ENCODE assay signal across 18 cellular contexts in the genomic region with DNA sequence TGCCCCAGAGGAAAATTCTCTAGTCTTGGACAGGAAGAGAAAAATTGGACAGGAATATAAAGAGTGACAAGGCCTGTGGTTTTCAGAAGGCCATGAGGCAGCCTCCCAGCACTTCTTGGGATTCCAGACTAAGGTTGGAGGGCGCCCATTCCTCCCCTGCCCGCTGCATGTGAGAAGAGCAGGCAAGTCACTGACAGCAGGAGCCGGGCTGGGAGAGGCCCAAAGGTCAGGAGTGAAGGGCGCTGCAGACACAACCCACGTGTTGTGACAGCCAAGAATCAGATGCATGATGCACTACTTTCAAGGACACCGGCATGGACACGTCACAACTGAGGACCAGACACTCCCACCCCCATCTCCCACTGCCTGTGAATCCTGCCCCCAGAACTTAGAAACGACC.
A peak's percentile ranks its signal among the peaks of the same experiment; 100 is the strongest.
DNase-seq lines count a peak whose midpoint lies in the region; ATAC-seq and TF ChIP-seq lines count a peak whose summit lies in the region.
"Had no signal": no experiment of that assay in that cellular context is flagged by ENCODE, and none has a peak within 500 bp of the region (broad histone marks: within the 10 kb centered on the region; RNA-seq: fewer than 3 reads in every experiment).

No MANE protein-coding gene starts in this region.

- H4K8ac ChIP-seq in IMR-90 (ENCODE audit: low read depth in 2 of 2, low read length in 2 of 2): no peak overlapping the region

- POLR2A ChIA-PET in IMR-90 (lab: Charles Lee; ENCODE audit: unreplicated experiment): no interaction called here

- H2BK15ac ChIP-seq in IMR-90 (ENCODE audit: low read depth, low read length): no peak overlapping the region

- H2BK20ac ChIP-seq in IMR-90 (ENCODE audit: low read depth, low read length): no peak overlapping the region

- in situ Hi-C loops in IMR-90 (cut with MboI; ENCODE audit: low sequenced_read_pairs): no loop called here

- no peak overlapping the region for H2AK5ac ChIP-seq in IMR-90 (ENCODE audit: low read depth, low read length)

- H3K4me1 ChIP-seq in right atrium auricular region (peaks cover 0 to 11% of the 10 kb centered on the region in 2 donors), IMR-90 (ENCODE audit: control insufficient read depth, insufficient read depth, low read length) (no peaks in the 10 kb centered on the region; the same call in 1 of the 2 replicates)
- H3K4me1 ChIP-seq: A549, Caco-2 had no signal

- no peak overlapping the region for H3K56ac ChIP-seq in IMR-90 (ENCODE audit: extremely low read depth, insufficient read depth, low read length)

- H2BK120ac ChIP-seq in IMR-90 (ENCODE audit: low read depth, low read length): no peak overlapping the region

- H2BK5ac ChIP-seq in IMR-90 (ENCODE audit: low read depth, low read length, poor library complexity, severe bottlenecking): no peak overlapping the region

- dilution Hi-C loops in IMR-90 (cut with HindIII; ENCODE audit: low sequenced_read_pairs, unreplicated experiment): no loop called here

- no peaks in the 10 kb centered on the region for H3K79me1 ChIP-seq in IMR-90 (ENCODE audit: low read depth in 1 of 2, low read length in 2 of 2)

- H3K9me3 ChIP-seq in right atrium auricular region (no peaks in the 10 kb centered on the region), IMR-90 (ENCODE audit: control insufficient read depth, insufficient read depth, low read length) (no peaks in the 10 kb centered on the region)
- H3K9me3 ChIP-seq: A549, Caco-2, HAP-1 had no signal

- no peak overlapping the region for H4K91ac ChIP-seq in IMR-90 (ENCODE audit: insufficient read depth, low read depth, low read length)

- CTCF ChIA-PET in IMR-90 (lab: Yijun Ruan, JAX): no interaction called here

- H4K20me1 ChIP-seq in IMR-90 (ENCODE audit: insufficient read depth, low read length): no peaks in the 10 kb centered on the region

- no peak for DNase-seq in Right ventricle myocardium inferior (ENCODE audit: missing footprints)
- DNase-seq in right atrium auricular region (ENCODE audit: low spot score): no peak
- no peak for DNase-seq in IMR-90
- DNase-seq in left ventricle myocardium superior: no peak
- DNase-seq in nephron progenitor cell: no peak
- DNase-seq in DMS 273 (lab: John Stamatoyannopoulos, UW; ENCODE audit: unreplicated experiment): no peak
- DNase-seq: AML-193; Caco-2; CD4-positive, alpha-beta T cell; DMS153; DMS79; GM23248 had no signal

- H3K4me3 Mint-ChIP-seq in nephron progenitor cell: no peak overlapping the region
- H3K4me3 Mint-ChIP-seq: CD4-positive, alpha-beta T cell had no signal

- H3K36me3 ChIP-seq in right atrium auricular region: no peaks in the 10 kb centered on the region
- H3K36me3 ChIP-seq in IMR-90 (ENCODE audit: control insufficient read depth, insufficient read depth, low read length): no peaks in the 10 kb centered on the region
- H3K36me3 ChIP-seq: HAP-1 had no signal

- peak overlapping the region; percentile 73 for H3K27ac Mint-ChIP-seq in nephron progenitor cell
- H3K27ac Mint-ChIP-seq: CD4-positive, alpha-beta T cell had no signal

- no peak overlapping the region for H3K14ac ChIP-seq in IMR-90 (replicated peaks; ENCODE audit: low read depth, low read length)

- no peak overlapping the region for H3K18ac ChIP-seq in IMR-90 (ENCODE audit: low read depth, low read length)

- H2AK9ac ChIP-seq in IMR-90 (replicated peaks; ENCODE audit: low read depth, low read length, poor library complexity): no peak overlapping the region

- no TSS peak for BruUV-seq in IMR-90 (replicated peaks; lab: Mats Ljungman, UMichigan)

- no peak overlapping the region for H3K4me2 ChIP-seq in IMR-90 (ENCODE audit: low read depth, low read length)
- H3K4me2 ChIP-seq: A549 had no signal

- peaks cover 14% of the 10 kb centered on the region for H3K9me3 Mint-ChIP-seq in nephron progenitor cell
- H3K9me3 Mint-ChIP-seq: CD4-positive, alpha-beta T cell had no signal

- TF ChIP-seq POLR2A in IMR-90 (IDR thresholded peaks at IDR 0.05; ENCODE audit: low read depth, low read length): no peak

- H3K9ac ChIP-seq in IMR-90 (ENCODE audit: low read depth, low read length): no peak overlapping the region
- H3K9ac ChIP-seq: GM23248 had no signal

- H3K23ac ChIP-seq in IMR-90 (ENCODE audit: low read depth, low read length): no peak overlapping the region

- H3K27ac ChIP-seq in right atrium auricular region (no peak overlapping the region), IMR-90 (ENCODE audit: insufficient read depth, low read length) (no peak overlapping the region)
- H3K27ac ChIP-seq: 22Rv1, A549, C4-2B, GM23248 had no signal

- H3K4me3 ChIP-seq in right atrium auricular region (no peak overlapping the region), IMR-90 (ENCODE audit: insufficient read depth, low read depth, low read length) (no peak overlapping the region)
- H3K4me3 ChIP-seq: A549, GM12878, GM23248, HAP-1 had no signal

- H4K5ac ChIP-seq in IMR-90 (ENCODE audit: low read depth, low read length): no peak overlapping the region

- peaks cover 24% of the 10 kb centered on the region for H3K27me3 Mint-ChIP-seq in nephron progenitor cell (ENCODE audit: low read depth, poor library complexity)

- H3K36me3 Mint-ChIP-seq in nephron progenitor cell (ENCODE audit: low read depth): no peaks in the 10 kb centered on the region

- H3K9me1 ChIP-seq in IMR-90 (ENCODE audit: insufficient read depth, low read length): no peaks in the 10 kb centered on the region; the same call in 1 of the 2 replicates

- TF ChIP-seq RAD21 in IMR-90 (IDR thresholded peaks at IDR 0.05; ENCODE audit: low read length): no peak

- H3K4me1 Mint-ChIP-seq in nephron progenitor cell: peaks cover 83% of the 10 kb centered on the region

- no peak for TF ChIP-seq CTCF in right atrium auricular region (IDR thresholded peaks at IDR 0.05)
- TF ChIP-seq CTCF in IMR-90 (conservative IDR thresholded peaks at IDR 0.05; ENCODE audit: low read depth, low read length): no peak
- no peak for TF ChIP-seq CTCF in nephron progenitor cell (IDR thresholded peaks at IDR 0.05)

- ATAC-seq in Right ventricle myocardium inferior: peak; percentile 52
- no peak for ATAC-seq in IMR-90 (ENCODE audit: low read depth)
- peak; percentile 60 for ATAC-seq in left ventricle myocardium superior
- no peak for ATAC-seq in GM18520 (IDR thresholded peaks at IDR 0.05; ENCODE audit: unreplicated experiment)
- ATAC-seq: A549, GM12878 had no signal

- H3K27me3 ChIP-seq in right atrium auricular region (no peaks in the 10 kb centered on the region), IMR-90 (ENCODE audit: control insufficient read depth, insufficient read depth, low read length) (peaks cover 9% of the 10 kb centered on the region)

- no peak overlapping the region for H3K4ac ChIP-seq in IMR-90 (ENCODE audit: low read depth, low read length)

- peak overlapping the region; percentile 14 for H2AFZ ChIP-seq in IMR-90 (replicated peaks; ENCODE audit: low read length, poor library complexity)
- H2AFZ ChIP-seq: GM23248 had no signal

- 20% methylated on average over 1 of the region's 8 CpGs; no CpG with 5 or more reads in 1 of the 2 experiments for WGBS in IMR-90 (ENCODE audit: extremely low coverage in 2 of 2, insufficient read length in 1 of 2), 2 experiments

- intact Hi-C loops in Right ventricle myocardium inferior (cut with DNase I): no loop called here
- intact Hi-C loops in IMR-90 (cut with micrococcal nuclease): no loop called here
- intact Hi-C loops in left ventricle myocardium superior (cut with micrococcal nuclease): no loop called here

TF ChIP-seq in IMR-90, 13 proteins besides CTCF, POLR2A, EP300 and RAD21:
- no peak for TF ChIP-seq ELK1 (IDR thresholded peaks at IDR 0.05; ENCODE audit: borderline replicate concordance, low read depth, low read length)
- no peak for TF ChIP-seq NFE2L2 (IDR thresholded peaks at IDR 0.05; ENCODE audit: low read depth, low read length)
- no peak for TF ChIP-seq RFX5 (IDR thresholded peaks at IDR 0.05; ENCODE audit: low read depth, low read length)
- TF ChIP-seq CHD1 (IDR thresholded peaks at IDR 0.05; ENCODE audit: low read depth, low read length): no peak
- no peak for TF ChIP-seq MAZ (IDR thresholded peaks at IDR 0.05; ENCODE audit: borderline replicate concordance, low read depth, low read length)
- TF ChIP-seq BHLHE40 (IDR thresholded peaks at IDR 0.05; ENCODE audit: low read depth, low read length): no peak
- no peak for TF ChIP-seq USF2 (IDR thresholded peaks at IDR 0.05; ENCODE audit: low read depth, low read length)

Comparison
In these comparisons a context has a peak if more than half of its experiments do, and no peak if none do; other contexts are left out.
1. ATAC-seq: peak in Right ventricle myocardium inferior (single experiment) and left ventricle myocardium superior (single experiment); none in IMR-90 (single experiment) and GM18520 (single experiment).